Comparison of ENCODE assay signal across 1 cellular context in genomic region chr20:3209023-3209945, GRCh38.
TF ChIP-seq lines count a peak whose summit lies in the region.

Gene ITPA, plus strand, starts transcription at chr20:3209498. Its CDS starts 54 bp downstream, at chr20:3209552.

TF ChIP-seq in H1, 55 proteins besides CTCF, POLR2A, EP300 and RAD21:
- TF ChIP-seq SRF (IDR thresholded peaks at IDR 0.05; ENCODE audit: low read depth, low read length) (no peak), RNF2 (IDR thresholded peaks at IDR 0.05; ENCODE audit: borderline replicate concordance, low read depth, low read length, missing control alignments, poor library complexity, severe bottlenecking) (no peak), TAF1 (IDR thresholded peaks at IDR 0.05; ENCODE audit: low read depth, low read length) (peak; percentile 53; the same call in 1 of the 2 replicates), SAP30 (IDR thresholded peaks at IDR 0.05; ENCODE audit: insufficient read depth, insufficient replicate concordance, low read length) (peak; percentile 93), ASH2L (IDR thresholded peaks at IDR 0.05; ENCODE audit: low read length) (peak; percentile 48), POLR2AphosphoS5 (IDR thresholded peaks at IDR 0.05; ENCODE audit: low read depth, low read length) (no peak), HDAC2 (IDR thresholded peaks at IDR 0.05; ENCODE audit: borderline replicate concordance in 1 of 2, low read depth in 2 of 2, low read length in 2 of 2) (0 out of 4 replicates have a peak, but pooled peaks have one; percentile 52), FOSL1 (IDR thresholded peaks at IDR 0.05; ENCODE audit: insufficient read depth, low read depth, low read length) (no peak), KDM4A (IDR thresholded peaks at IDR 0.05; ENCODE audit: low read depth, low read length, severe bottlenecking) (peak; percentile 96), EGR1 (IDR thresholded peaks at IDR 0.05; ENCODE audit: borderline replicate concordance, low read depth, low read length) (peak; percentile 58; the same call in 1 of the 2 replicates), E2F6 (IDR thresholded peaks at IDR 0.05) (peak; percentile 41; the same call in 1 of the 2 replicates), CREB1 (IDR thresholded peaks at IDR 0.05) (no peak), SP2 (IDR thresholded peaks at IDR 0.05; ENCODE audit: low read length) (no peak), PHF8 (conservative IDR thresholded peaks at IDR 0.05; ENCODE audit: low read depth, low read length) (peak; percentile 51), RXRA (IDR thresholded peaks at IDR 0.05; ENCODE audit: insufficient read depth, low read depth, low read length) (no peak), SIN3A (conservative IDR thresholded peaks at IDR 0.05 in 1 of 2, IDR thresholded peaks at IDR 0.05 in 1 of 2; ENCODE audit: low read depth in 1 of 2, low read length in 2 of 2) (peak; percentile 87 to 94; a peak in 3 of 4 replicates), YY1 (IDR thresholded peaks at IDR 0.05; ENCODE audit: low read depth, low read length) (peak; percentile 75; the same call in 1 of the 2 replicates), TCF12 (IDR thresholded peaks at IDR 0.05; ENCODE audit: low read depth, low read length) (no peak), RBBP5 (IDR thresholded peaks at IDR 0.05; ENCODE audit: borderline replicate concordance, low read depth, low read length) (peak; percentile 74; the same call in 1 of the 2 replicates), GTF2F1 (IDR thresholded peaks at IDR 0.05; ENCODE audit: borderline replicate concordance, low read depth, low read length) (no peak), MAX (IDR thresholded peaks at IDR 0.05) (peak; percentile 79), GABPA (IDR thresholded peaks at IDR 0.05; ENCODE audit: borderline replicate concordance, insufficient read depth, low read length) (0 out of 2 replicates have a peak, but pooled peaks have one; percentile 82), CEBPB (IDR thresholded peaks at IDR 0.05; ENCODE audit: low read depth, low read length) (no peak)
